ENCODE assay signal across 1 cellular context in genomic region chr10:35079267-35079666, GRCh38.
TF ChIP-seq lines count a peak whose summit lies in the region.

No MANE protein-coding gene starts in this region.

TF ChIP-seq in IMR-90, 13 proteins besides CTCF, POLR2A, EP300 and RAD21:
- TF ChIP-seq CEBPB (IDR thresholded peaks at IDR 0.05; ENCODE audit: low read depth, low read length) (no peak), FOS (IDR thresholded peaks at IDR 0.05; ENCODE audit: low read depth, low read length) (no peak), NFE2L2 (IDR thresholded peaks at IDR 0.05; ENCODE audit: low read depth, low read length) (no peak), BHLHE40 (IDR thresholded peaks at IDR 0.05; ENCODE audit: low read depth, low read length) (no peak), RCOR1 (IDR thresholded peaks at IDR 0.05; ENCODE audit: insufficient replicate concordance, low read length) (no peak), SMC3 (IDR thresholded peaks at IDR 0.05; ENCODE audit: low read depth, low read length) (no peak), CHD1 (IDR thresholded peaks at IDR 0.05; ENCODE audit: low read depth, low read length) (no peak), ELK1 (IDR thresholded peaks at IDR 0.05; ENCODE audit: borderline replicate concordance, low read depth, low read length) (no peak), RFX5 (IDR thresholded peaks at IDR 0.05; ENCODE audit: low read depth, low read length) (no peak), MXI1 (IDR thresholded peaks at IDR 0.05; ENCODE audit: borderline replicate concordance, low read depth, low read length) (no peak), USF2 (IDR thresholded peaks at IDR 0.05; ENCODE audit: low read depth, low read length) (no peak), MAZ (IDR thresholded peaks at IDR 0.05; ENCODE audit: borderline replicate concordance, low read depth, low read length) (no peak), MAFK (IDR thresholded peaks at IDR 0.05; ENCODE audit: low read depth, low read length) (no peak)
